ENCODE assay signal across 1 cellular context in the genomic region with DNA sequence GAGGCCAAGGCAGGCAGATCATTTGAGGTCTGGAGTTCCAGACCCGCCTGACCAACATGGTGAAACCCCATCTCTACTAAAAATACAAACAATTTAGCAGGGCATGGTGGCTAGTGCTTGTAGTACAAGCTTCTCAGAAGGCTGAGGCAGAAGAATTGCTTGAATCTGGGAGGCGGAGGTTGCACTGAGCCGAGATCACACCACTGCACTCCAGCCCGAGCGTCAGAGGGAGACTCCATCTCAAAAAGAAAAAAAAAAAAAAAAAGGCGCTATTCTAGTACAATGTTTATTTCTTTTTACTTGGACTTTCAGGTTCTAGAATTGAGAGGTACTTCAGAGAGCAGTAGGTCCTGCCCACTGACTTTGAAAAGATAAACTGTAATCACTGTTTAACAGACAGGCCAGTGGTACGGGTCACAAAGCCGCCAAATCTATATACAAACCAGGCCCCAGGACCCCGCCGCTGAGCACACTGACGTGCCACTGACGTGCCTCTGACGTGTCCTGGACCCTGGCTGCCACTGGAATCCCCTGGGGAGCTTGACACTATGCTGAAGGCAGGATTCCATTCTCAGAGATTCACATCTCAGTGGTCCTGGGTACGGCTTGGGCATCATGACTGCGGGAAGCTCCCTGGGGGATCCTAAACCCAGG.
TF ChIP-seq lines count a peak whose summit lies in the region.

No MANE protein-coding gene starts in this region.

TF ChIP-seq in GM23338, 12 proteins besides CTCF, POLR2A, EP300 and RAD21 (continued from another document):
- TF ChIP-seq EZH2 (IDR thresholded peaks at IDR 0.05; ENCODE audit: low read depth, unreplicated experiment): no peak
